1 cellular context compared by ENCODE assay signal in the genomic region with DNA sequence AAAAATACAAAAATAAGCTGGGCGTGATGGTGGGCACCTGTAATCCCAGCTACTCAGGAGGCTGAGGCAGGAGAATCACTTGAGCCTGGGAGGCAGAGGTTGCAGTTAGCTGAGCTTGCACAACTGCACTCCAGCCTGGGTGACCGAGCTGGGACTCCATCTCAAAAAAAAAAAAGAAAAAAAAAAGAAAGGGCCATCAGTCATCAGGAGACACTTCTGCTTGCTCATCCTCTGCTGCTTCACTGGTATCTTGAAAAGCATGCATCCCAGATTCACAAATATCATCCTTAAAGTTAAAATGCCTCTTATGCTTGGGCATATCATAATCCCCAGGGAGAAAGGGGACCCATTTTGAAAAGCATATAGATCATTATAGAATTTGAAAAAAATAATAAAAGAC.
TF ChIP-seq lines count a peak whose summit lies in the region.

No MANE protein-coding gene starts in this region.

TF ChIP-seq in K562, 482 proteins besides CTCF, POLR2A, EP300 and RAD21 (continued from another document):
- no peak for TF ChIP-seq CC2D1A (IDR thresholded peaks at IDR 0.05)
- TF ChIP-seq ZNF77 (CRISPR knock-in tag; IDR thresholded peaks at IDR 0.05): no peak
- TF ChIP-seq, protein P1, sequence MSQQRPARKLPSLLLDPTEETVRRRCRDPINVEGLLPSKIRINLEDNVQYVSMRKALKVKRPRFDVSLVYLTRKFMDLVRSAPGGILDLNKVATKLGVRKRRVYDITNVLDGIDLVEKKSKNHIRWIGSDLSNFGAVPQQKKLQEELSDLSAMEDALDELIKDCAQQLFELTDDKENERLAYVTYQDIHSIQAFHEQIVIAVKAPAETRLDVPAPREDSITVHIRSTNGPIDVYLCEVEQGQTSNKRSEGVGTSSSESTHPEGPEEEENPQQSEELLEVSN (IDR thresholded peaks at IDR 0.05; ENCODE audit: borderline replicate concordance in 1 of 2, extremely low read depth in 1 of 2, insufficient read depth in 1 of 2, insufficient read length in 1 of 2, low read depth in 1 of 2, low read length in 1 of 2, poor library complexity in 1 of 2, severe bottlenecking in 1 of 2): no peak
- TF ChIP-seq, protein P2, sequence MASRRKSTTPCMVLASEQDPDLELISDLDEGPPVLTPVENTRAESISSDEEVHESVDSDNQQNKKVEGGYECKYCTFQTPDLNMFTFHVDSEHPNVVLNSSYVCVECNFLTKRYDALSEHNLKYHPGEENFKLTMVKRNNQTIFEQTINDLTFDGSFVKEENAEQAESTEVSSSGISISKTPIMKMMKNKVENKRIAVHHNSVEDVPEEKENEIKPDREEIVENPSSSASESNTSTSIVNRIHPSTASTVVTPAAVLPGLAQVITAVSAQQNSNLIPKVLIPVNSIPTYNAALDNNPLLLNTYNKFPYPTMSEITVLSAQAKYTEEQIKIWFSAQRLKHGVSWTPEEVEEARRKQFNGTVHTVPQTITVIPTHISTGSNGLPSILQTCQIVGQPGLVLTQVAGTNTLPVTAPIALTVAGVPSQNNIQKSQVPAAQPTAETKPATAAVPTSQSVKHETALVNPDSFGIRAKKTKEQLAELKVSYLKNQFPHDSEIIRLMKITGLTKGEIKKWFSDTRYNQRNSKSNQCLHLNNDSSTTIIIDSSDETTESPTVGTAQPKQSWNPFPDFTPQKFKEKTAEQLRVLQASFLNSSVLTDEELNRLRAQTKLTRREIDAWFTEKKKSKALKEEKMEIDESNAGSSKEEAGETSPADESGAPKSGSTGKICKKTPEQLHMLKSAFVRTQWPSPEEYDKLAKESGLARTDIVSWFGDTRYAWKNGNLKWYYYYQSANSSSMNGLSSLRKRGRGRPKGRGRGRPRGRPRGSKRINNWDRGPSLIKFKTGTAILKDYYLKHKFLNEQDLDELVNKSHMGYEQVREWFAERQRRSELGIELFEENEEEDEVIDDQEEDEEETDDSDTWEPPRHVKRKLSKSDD (conservative IDR thresholded peaks at IDR 0.05; ENCODE audit: low read length): no peak
- no peak for TF ChIP-seq CCAR2 (IDR thresholded peaks at IDR 0.05; ENCODE audit: low read depth, low read length)
- TF ChIP-seq, protein P3, sequence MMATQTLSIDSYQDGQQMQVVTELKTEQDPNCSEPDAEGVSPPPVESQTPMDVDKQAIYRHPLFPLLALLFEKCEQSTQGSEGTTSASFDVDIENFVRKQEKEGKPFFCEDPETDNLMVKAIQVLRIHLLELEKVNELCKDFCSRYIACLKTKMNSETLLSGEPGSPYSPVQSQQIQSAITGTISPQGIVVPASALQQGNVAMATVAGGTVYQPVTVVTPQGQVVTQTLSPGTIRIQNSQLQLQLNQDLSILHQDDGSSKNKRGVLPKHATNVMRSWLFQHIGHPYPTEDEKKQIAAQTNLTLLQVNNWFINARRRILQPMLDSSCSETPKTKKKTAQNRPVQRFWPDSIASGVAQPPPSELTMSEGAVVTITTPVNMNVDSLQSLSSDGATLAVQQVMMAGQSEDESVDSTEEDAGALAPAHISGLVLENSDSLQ (IDR thresholded peaks at IDR 0.05): peak; percentile 73
- TF ChIP-seq GTF2A2 (tag; IDR thresholded peaks at IDR 0.05): no peak
- TF ChIP-seq, protein P4, sequence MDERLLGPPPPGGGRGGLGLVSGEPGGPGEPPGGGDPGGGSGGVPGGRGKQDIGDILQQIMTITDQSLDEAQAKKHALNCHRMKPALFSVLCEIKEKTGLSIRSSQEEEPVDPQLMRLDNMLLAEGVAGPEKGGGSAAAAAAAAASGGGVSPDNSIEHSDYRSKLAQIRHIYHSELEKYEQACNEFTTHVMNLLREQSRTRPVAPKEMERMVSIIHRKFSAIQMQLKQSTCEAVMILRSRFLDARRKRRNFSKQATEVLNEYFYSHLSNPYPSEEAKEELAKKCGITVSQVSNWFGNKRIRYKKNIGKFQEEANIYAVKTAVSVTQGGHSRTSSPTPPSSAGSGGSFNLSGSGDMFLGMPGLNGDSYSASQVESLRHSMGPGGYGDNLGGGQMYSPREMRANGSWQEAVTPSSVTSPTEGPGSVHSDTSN (CRISPR knock-in tag; IDR thresholded peaks at IDR 0.05; ENCODE audit: low read depth): no peak
- TF ChIP-seq, protein P4 (tag; conservative IDR thresholded peaks at IDR 0.05; ENCODE audit: low read depth): peak; percentile 89
- no peak for TF ChIP-seq YBX1 (IDR thresholded peaks at IDR 0.05)
